Comparison of ENCODE assay signal across 8 cellular contexts in the genomic region with DNA sequence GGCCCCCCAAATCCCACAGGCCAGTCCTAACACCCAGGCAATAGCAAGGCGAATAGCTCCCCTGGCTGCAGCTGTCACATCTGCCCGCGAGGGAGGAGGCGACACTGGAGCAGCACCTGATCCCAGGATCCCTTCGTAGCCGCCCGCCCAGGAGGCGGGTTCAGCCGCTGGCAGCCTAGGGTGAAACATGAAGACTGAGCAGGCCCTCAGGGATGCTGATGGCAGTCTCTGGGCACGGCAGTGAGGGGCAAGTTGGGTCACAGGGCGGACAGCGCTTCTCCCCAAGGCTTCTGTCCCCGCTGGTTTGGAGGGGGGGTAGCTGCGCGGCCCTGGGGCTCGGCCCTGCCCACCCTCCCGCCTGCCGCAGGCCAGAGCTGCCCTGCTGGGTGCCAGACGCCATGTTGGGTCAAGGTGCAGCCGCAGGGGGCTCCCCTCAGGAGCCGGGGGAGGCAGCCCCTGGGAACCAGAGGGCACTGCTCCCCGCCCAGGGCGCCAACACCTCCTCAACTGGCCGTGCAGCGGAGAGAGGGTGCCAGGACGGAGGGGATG. TPM values are rescaled to one million over a fixed set of nuclear protein-coding genes. Genes with fewer than 3 reads are reported as not detected.
DNase-seq lines count a peak whose midpoint lies in the region; FAIRE-seq lines count a peak whose summit lies in the region.

No MANE protein-coding gene starts in this region.

- H3K9me3 Mint-ChIP-seq in dendritic cell treated with granulocyte-macrophage colony-stimulating factor and Interleukin-4, amounts not matched to agents 40 ng/mL and 50 ng/mL, for 4 days, result no peaks in the 10 kb centered on the region

- H3K36me3 ChIP-seq in mucosa of stomach (ENCODE audit: control insufficient read depth, insufficient read depth, low read length), result no peaks in the 10 kb centered on the region

- H3K4me3 ChIP-seq in mucosa of stomach (ENCODE audit: low read length), result no peak overlapping the region

- DNase-seq in ELF-1 (ENCODE audit: low read depth, low spot score), result peak; percentile 50
- DNase-seq in NCI-H2227 treated with DMSO at 0.1 percent for 48 hours (lab: John Stamatoyannopoulos, UW), result peak; percentile 41
- DNase-seq in SK-N-DZ (ENCODE audit: low spot score), result no peak
- no peak for DNase-seq in activated CD4-positive, CD25-positive, alpha-beta regulatory T cell treated with anti-CD3 and anti-CD28 coated beads, Interleukin-2, amount 50 U/mL, for 72 hours
- DNase-seq in urothelium cell line (ENCODE audit: low spot score), result no peak
- no peak for DNase-seq in activated CD4-positive, alpha-beta T cell treated with anti-CD3 and anti-CD28 coated beads for 4 hours

- FAIRE-seq in urothelium cell line (lab: Jason Lieb, UNC), result no peak

- peak overlapping the region; percentile 28 for H3K9ac ChIP-seq in mucosa of stomach (ENCODE audit: low read length)

- H3K4me1 Mint-ChIP-seq in dendritic cell treated with granulocyte-macrophage colony-stimulating factor and Interleukin-4, amounts not matched to agents 40 ng/mL and 50 ng/mL, for 4 days (ENCODE audit: low read depth), result peaks cover 49% of the 10 kb centered on the region

- H3K4me3 Mint-ChIP-seq in dendritic cell treated with granulocyte-macrophage colony-stimulating factor and Interleukin-4, amounts not matched to agents 40 ng/mL and 50 ng/mL, for 4 days, result peak overlapping the region; percentile 74

- H3K27me3 Mint-ChIP-seq in dendritic cell treated with granulocyte-macrophage colony-stimulating factor and Interleukin-4, amounts not matched to agents 40 ng/mL and 50 ng/mL, for 4 days, result peaks cover 16% of the 10 kb centered on the region

- intact Hi-C loops in dendritic cell treated with granulocyte-macrophage colony-stimulating factor and Interleukin-4, amounts not matched to agents 40 ng/mL and 50 ng/mL, for 4 days (cut with micrococcal nuclease), result loop anchor here (5.0 to 10.0 kb wide), 4 partner anchors 33 to 182 kb away; no protein-coding TSS in a partner anchor

- no peaks in the 10 kb centered on the region for H3K27me3 ChIP-seq in mucosa of stomach (ENCODE audit: control insufficient read depth, insufficient read depth, low read length)

- H3K9me3 ChIP-seq in mucosa of stomach (ENCODE audit: control insufficient read depth, low read length), result no peaks in the 10 kb centered on the region

- peaks cover 23% of the 10 kb centered on the region for H3K36me3 Mint-ChIP-seq in dendritic cell treated with granulocyte-macrophage colony-stimulating factor and Interleukin-4, amounts not matched to agents 40 ng/mL and 50 ng/mL, for 4 days (ENCODE audit: low read depth)

- H3K4me1 ChIP-seq in mucosa of stomach (ENCODE audit: control insufficient read depth, insufficient read depth, low read length), result peaks cover 13% of the 10 kb centered on the region

- H3K27ac Mint-ChIP-seq in dendritic cell treated with granulocyte-macrophage colony-stimulating factor and Interleukin-4, amounts not matched to agents 40 ng/mL and 50 ng/mL, for 4 days, result peak overlapping the region; percentile 52

RNA-seq across cellular contexts. Expression of gene DNMT3A, which starts 1.9 kb away (rescaled TPM):
- 14.4 and 17.3 TPM in 2 replicates for polyA plus RNA-seq in SK-N-DZ (2014; cell fraction: cytosol; rRNA removed)
- polyA plus RNA-seq in SK-N-DZ (2014; cell fraction: nucleus; rRNA removed), result 33.4 and 46.5 TPM in 2 replicates

Comparison
In these comparisons a context has a peak if more than half of its experiments do, and no peak if none do; other contexts are left out.
1. DNase-seq: peak in ELF-1 (single experiment) and NCI-H2227 treated with DMSO at 0.1 percent for 48 hours (single experiment); none in SK-N-DZ (single experiment), activated CD4-positive, CD25-positive, alpha-beta regulatory T cell treated with anti-CD3 and anti-CD28 coated beads, Interleukin-2, amount 50 U/mL, for 72 hours (single experiment), urothelium cell line (single experiment) and activated CD4-positive, alpha-beta T cell treated with anti-CD3 and anti-CD28 coated beads for 4 hours (0 of 2).